ENCODE assay signal across 8 cellular contexts in the genomic region with DNA sequence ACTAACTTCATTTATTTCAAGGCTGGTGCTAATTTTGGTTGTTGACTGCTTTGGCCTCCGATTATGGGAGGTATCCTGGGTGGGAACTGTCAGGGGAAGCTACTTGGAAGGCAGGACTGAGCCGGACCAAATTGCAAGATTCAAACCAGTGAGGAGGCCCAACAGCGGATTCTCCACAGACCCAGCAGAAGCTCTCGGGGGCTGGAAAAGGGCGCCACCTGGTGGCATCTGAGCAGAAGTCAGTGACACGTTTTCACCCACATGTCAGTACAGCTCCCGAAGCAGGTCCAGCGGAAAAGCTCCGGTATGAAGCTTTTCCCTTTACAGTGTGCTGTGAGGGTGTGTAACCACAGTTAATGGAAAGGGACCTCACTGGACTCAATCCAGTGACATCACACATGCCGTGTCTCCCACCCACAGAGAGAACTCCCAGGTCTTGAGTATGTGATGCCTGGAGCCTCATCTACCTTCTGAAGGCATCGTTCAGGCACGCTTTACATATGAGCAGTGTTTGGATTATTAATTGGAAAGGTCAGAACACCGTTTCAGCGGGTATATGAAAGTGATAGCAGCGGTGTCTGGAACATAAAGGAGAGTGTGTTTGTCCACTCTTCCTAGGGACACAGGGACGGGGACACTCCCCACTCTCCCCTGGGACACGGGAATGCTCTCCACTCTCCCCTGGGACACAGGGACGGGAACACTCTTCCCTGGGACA. TPM values are rescaled to one million over a fixed set of nuclear protein-coding genes. Genes with fewer than 3 reads are reported as not detected.
DNase-seq lines count a peak whose midpoint lies in the region; ATAC-seq, FAIRE-seq and TF ChIP-seq lines count a peak whose summit lies in the region.

No MANE protein-coding gene starts in this region.

- H3K23ac ChIP-seq in H1 (ENCODE audit: insufficient read length) = no peak overlapping the region

- POLR2A ChIA-PET in H1 (lab: Charles Lee; ENCODE audit: partially characterized antibody) = interaction anchor here (0.8 to 1.5 kb wide), 5 partner anchors 11 to 32 kb away, joined by 3 to 4 read pairs (median 3); no protein-coding TSS in a partner anchor

- no peak overlapping the region for H3K27ac ChIP-seq in H1 (ENCODE audit: low read depth, low read length)

- H3K27me3 ChIP-seq in H1 (replicated peaks in 1 of 4; ENCODE audit: control insufficient read depth in 3 of 4, extremely low read depth in 1 of 4, insufficient read depth in 3 of 4, low read length in 3 of 4) = peaks cover 35 to 82% (median 65%) of the 10 kb centered on the region in 4 experiments

- H4K8ac ChIP-seq in H1 (ENCODE audit: extremely low read depth, insufficient read depth, low read length) = no peak overlapping the region; the same call in 1 of the 2 replicates

- no peaks in the 10 kb centered on the region for H3K79me2 ChIP-seq in H1 (ENCODE audit: control insufficient read depth in 1 of 2, insufficient read depth in 2 of 2, low read length in 2 of 2)

- no peak for TF ChIP-seq POLR2A in H1 (IDR thresholded peaks at IDR 0.05; ENCODE audit: control extremely low read depth in 1 of 2, low read depth in 2 of 2, low read length in 2 of 2)

- no peaks in the 10 kb centered on the region for H3K79me1 ChIP-seq in H1 (ENCODE audit: low read depth, low read length)

- H3K36me3 ChIP-seq in H1 (ENCODE audit: control insufficient read depth in 2 of 4, insufficient read depth in 4 of 4, low read length in 3 of 4) = no peaks in the 10 kb centered on the region

- H3K4me2 ChIP-seq in H1 (ENCODE audit: insufficient read depth in 1 of 2, low read depth in 2 of 2, low read length in 2 of 2) = no peak overlapping the region

- peak; percentile 88 to 94 for TF ChIP-seq RAD21 in H1 (IDR thresholded peaks at IDR 0.05 in 1 of 2, conservative IDR thresholded peaks at IDR 0.05 in 1 of 2; ENCODE audit: low read depth in 2 of 2, low read length in 2 of 2)

- peak; percentile 70 for FAIRE-seq in H1 (lab: Jason Lieb, UNC)

- H3K23me2 ChIP-seq in H1 (ENCODE audit: low read depth, low read length) = no peaks in the 10 kb centered on the region; the same call in 1 of the 2 replicates

- WGBS in H1 (ENCODE audit: extremely low coverage in 1 of 2, insufficient coverage in 1 of 2, insufficient read length in 1 of 2, insufficient replicate concordance in 2 of 2, low coverage in 1 of 2, low lambda C conversion rate in 2 of 2, missing lambda C conversion rate in 1 of 2), 2 experiments = 37% methylated on average over 18 of the region's 18 CpGs; no CpG with 5 or more reads in 1 of the 2 experiments

- H3K9ac ChIP-seq in H1 (replicated peaks in 1 of 4; ENCODE audit: extremely low read depth in 1 of 4, low read depth in 3 of 4, low read length in 3 of 4) = no peak overlapping the region

- H3K4me3 ChIP-seq in H1 (ENCODE audit: extremely low read depth in 1 of 4, insufficient read depth in 2 of 4, low read depth in 3 of 4, low read length in 4 of 4) = no peak overlapping the region

- no peak overlapping the region for H4K91ac ChIP-seq in H1 (replicated peaks; ENCODE audit: insufficient read length, low read length)

- H2BK12ac ChIP-seq in H1 (ENCODE audit: low read depth, low read length) = 0 out of 2 replicates have a peak overlapping the region, but pooled peaks have one; percentile 23

- peaks cover 0 to 3% (median 0%) of the 10 kb centered on the region in 4 experiments; a peak in 2 of 7 replicates for H3K4me1 ChIP-seq in H1 (replicated peaks in 1 of 4; ENCODE audit: control insufficient read depth in 3 of 4, insufficient read depth in 4 of 4, low read length in 3 of 4)

- CTCF ChIA-PET in H1 (lab: Charles Lee; ENCODE audit: partially characterized antibody) = interaction anchor here (0.7 to 3.3 kb wide), 22 partner anchors 10 to 849 kb away, joined by 3 to 41 read pairs (median 4); no protein-coding TSS in a partner anchor

- DNase-seq in EL (peak; percentile 84), HS-5 (ENCODE audit: low read depth) (peak; percentile 57), NOMO-1 (lab: John Stamatoyannopoulos, UW; ENCODE audit: unreplicated experiment in 2 of 2) (peak; percentile 51 to 66), H1 (ENCODE audit: low read depth in 1 of 2, low spot score in 2 of 2) (peak; percentile 58 to 89), midbrain (lab: John Stamatoyannopoulos, UW) (peak; percentile 81)
- DNase-seq in activated CD8-positive, alpha-beta memory T cell treated with anti-CD3 and anti-CD28 coated beads for 1 hour (ENCODE audit: extremely low read depth in 1 of 2, low read depth in 1 of 2) = peak; percentile 41 to 74
- peak; percentile 61 to 65 for DNase-seq in stimulated activated CD8-positive, alpha-beta memory T cell treated with anti-CD3 and anti-CD28 coated beads, Interleukin-4, amount 100 ng/mL, for 1 hour (ENCODE audit: low read depth in 2 of 2, low spot score in 1 of 2)

- ATAC-seq in HG02763 (IDR thresholded peaks at IDR 0.05; ENCODE audit: unreplicated experiment) = no peak

- H4K5ac ChIP-seq in H1 (ENCODE audit: insufficient read length, low read depth, low read length) = no peak overlapping the region

- TF ChIP-seq EP300 in H1 (IDR thresholded peaks at IDR 0.05; ENCODE audit: borderline replicate concordance in 1 of 2, low read depth in 2 of 2, low read length in 2 of 2) = no peak

- no peaks in the 10 kb centered on the region for H4K20me1 ChIP-seq in H1 (replicated peaks in 1 of 2; ENCODE audit: control insufficient read depth in 1 of 2, insufficient read depth in 2 of 2, low read length in 2 of 2)

- H2BK5ac ChIP-seq in H1 (ENCODE audit: low read depth, low read length) = no peak overlapping the region

- peaks cover 12 to 33% of the 10 kb centered on the region in 2 experiments; a peak in 3 of 4 replicates for H3K9me3 ChIP-seq in H1 (ENCODE audit: insufficient read depth in 2 of 2, low read depth in 1 of 2, low read length in 1 of 2)

- H2BK120ac ChIP-seq in H1 (replicated peaks; ENCODE audit: low read depth, low read length) = no peak overlapping the region

- H2AFZ ChIP-seq in H1 (ENCODE audit: low read length) = no peak overlapping the region

- peak; percentile 90 to 96 (median 95) for TF ChIP-seq CTCF in H1 (IDR thresholded peaks at IDR 0.05; ENCODE audit: control extremely low read depth in 1 of 3, insufficient read depth in 1 of 3, low read depth in 1 of 3, low read length in 3 of 3)

- no peak overlapping the region for H3K14ac ChIP-seq in H1 (ENCODE audit: insufficient read length)

- H3K56ac ChIP-seq in H1 (replicated peaks; ENCODE audit: insufficient read length, low read depth, low read length) = no peak overlapping the region

- no peak overlapping the region for H2AK5ac ChIP-seq in H1 (ENCODE audit: low read depth, low read length)

- H3K18ac ChIP-seq in H1 (ENCODE audit: extremely low read depth, low read length) = no peak overlapping the region

- no peak overlapping the region for H2BK20ac ChIP-seq in H1 (ENCODE audit: low read length)

- no peak overlapping the region for H2BK15ac ChIP-seq in H1 (ENCODE audit: low read length)

- H3K4ac ChIP-seq in H1 (replicated peaks; ENCODE audit: insufficient read length, low read depth, low read length) = no peak overlapping the region

TF ChIP-seq in H1, 55 proteins besides CTCF, POLR2A, EP300 and RAD21 (continues in another document):
- 0 out of 2 replicates have a peak, but pooled peaks have one; percentile 31 for TF ChIP-seq TBP (IDR thresholded peaks at IDR 0.05; ENCODE audit: low read depth, low read length)
- TF ChIP-seq JUN (IDR thresholded peaks at IDR 0.05; ENCODE audit: low read depth, low read length) = no peak
- TF ChIP-seq, protein P1, sequence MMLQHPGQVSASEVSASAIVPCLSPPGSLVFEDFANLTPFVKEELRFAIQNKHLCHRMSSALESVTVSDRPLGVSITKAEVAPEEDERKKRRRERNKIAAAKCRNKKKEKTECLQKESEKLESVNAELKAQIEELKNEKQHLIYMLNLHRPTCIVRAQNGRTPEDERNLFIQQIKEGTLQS (IDR thresholded peaks at IDR 0.05; ENCODE audit: insufficient read depth, low read depth, low read length) = no peak
- no peak for TF ChIP-seq BRCA1 (IDR thresholded peaks at IDR 0.05; ENCODE audit: low read depth, low read length)
- TF ChIP-seq CREB1 (IDR thresholded peaks at IDR 0.05) = peak; percentile 65
- no peak for TF ChIP-seq RXRA (IDR thresholded peaks at IDR 0.05; ENCODE audit: insufficient read depth, low read depth, low read length)
- 0 out of 4 replicates have a peak, but pooled peaks of 1 of the 2 experiments have one; percentile 46 for TF ChIP-seq HDAC2 (IDR thresholded peaks at IDR 0.05; ENCODE audit: borderline replicate concordance in 1 of 2, low read depth in 2 of 2, low read length in 2 of 2)
- no peak for TF ChIP-seq MAFK (IDR thresholded peaks at IDR 0.05; ENCODE audit: low read depth, low read length)
- no peak for TF ChIP-seq NRF1 (IDR thresholded peaks at IDR 0.05; ENCODE audit: low read depth, low read length)
- no peak for TF ChIP-seq KDM1A (IDR thresholded peaks at IDR 0.05; ENCODE audit: borderline replicate concordance, low read length)
- TF ChIP-seq SIN3A (conservative IDR thresholded peaks at IDR 0.05 in 1 of 2, IDR thresholded peaks at IDR 0.05 in 1 of 2; ENCODE audit: low read depth in 1 of 2, low read length in 2 of 2) = peak in 1 of 2 experiments; percentile 24; a peak in 1 of 4 replicates
- TF ChIP-seq SP4 (IDR thresholded peaks at IDR 0.05; ENCODE audit: low read length) = no peak
- TF ChIP-seq SUZ12 (IDR thresholded peaks at IDR 0.05; ENCODE audit: low read length) = peak; percentile 44; the same call in 1 of the 2 replicates

RNA-seq across cellular contexts. Expression of a gene that starts 3.6 kb away (rescaled TPM):
- 0.84 and 1.5 TPM in 2 replicates for total RNA-seq in H1 (2021; fragmentation: NEBNext Ultra II Directional; extraction: Animal tissue kit (Norgen Biotek cat#: 25700))
- 2.2 and 6.3 TPM in 2 replicates for polyA plus RNA-seq in H1 (2011; rRNA removed)
- polyA plus RNA-seq in H1 (2011; cell fraction: cytosol; rRNA removed) = 4.0 TPM
- polyA plus RNA-seq in H1 (2011; cell fraction: nucleus; rRNA removed) = 40.4 TPM
- polyA plus RNA-seq in H1 (2012, experiment 1 of 2) = 2.0 to 3.0 TPM (median 2.5 TPM) in 4 replicates
- polyA plus RNA-seq in H1 (2012, experiment 2 of 2) = 1.5 TPM
- 1.9 TPM for polyA plus RNA-seq in H1 (2013, experiment 1 of 2)
- polyA plus RNA-seq in H1 (2013, experiment 2 of 2) = 1.7 TPM
- 0.50 and 0.54 TPM in 2 replicates for polyA minus RNA-seq in H1 (2011; rRNA and poly(A)+ RNA removed)
- 0.59 TPM for polyA minus RNA-seq in H1 (2011; cell fraction: cytosol; rRNA and poly(A)+ RNA removed)
- 2.2 TPM for polyA minus RNA-seq in H1 (2011; cell fraction: nucleus; rRNA and poly(A)+ RNA removed)

RNA-seq across cellular contexts. Expression of a gene that starts 4.6 kb away (rescaled TPM):
- total RNA-seq in H1 (2021; fragmentation: NEBNext Ultra II Directional; extraction: Animal tissue kit (Norgen Biotek cat#: 25700)) = not detected in 2 replicates
- polyA plus RNA-seq in H1 (2011; rRNA removed) = 0.42 TPM in 1 of 2 replicates, not detected in the other
- polyA plus RNA-seq in H1 (2011; cell fraction: cytosol; rRNA removed) = 0.18 TPM
- polyA plus RNA-seq in H1 (2011; cell fraction: nucleus; rRNA removed) = 1.6 TPM
- polyA plus RNA-seq in H1 (2012, experiment 1 of 2) = not detected in 4 replicates
- not detected for polyA plus RNA-seq in H1 (2012, experiment 2 of 2)
- not detected for polyA plus RNA-seq in H1 (2013, experiment 1 of 2)
- 0.09 TPM for polyA plus RNA-seq in H1 (2013, experiment 2 of 2)
- polyA minus RNA-seq in H1 (2011; rRNA and poly(A)+ RNA removed) = not detected in 2 replicates
- polyA minus RNA-seq in H1 (2011; cell fraction: cytosol; rRNA and poly(A)+ RNA removed) = not detected
- polyA minus RNA-seq in H1 (2011; cell fraction: nucleus; rRNA and poly(A)+ RNA removed) = not detected
